In genomic region chr3:195771651-195772300, GRCh38 we compare ENCODE assay signal across 35 cellular contexts. TPM values are rescaled to one million over a fixed set of nuclear protein-coding genes. Genes with fewer than 3 reads are reported as not detected.
DNase-seq lines count a peak whose midpoint lies in the region; ATAC-seq, FAIRE-seq and TF ChIP-seq lines count a peak whose summit lies in the region.
"Had no signal": no experiment of that assay in that cellular context is flagged by ENCODE, and none has a peak within 500 bp of the region (broad histone marks: within the 10 kb centered on the region; RNA-seq: fewer than 3 reads in every experiment).

No MANE protein-coding gene starts in this region.

- POLR2A ChIA-PET in activated CD8-positive, alpha-beta T cell treated with anti-CD3 and anti-CD28 coated beads for 36 hours (lab: Charles Lee): no interaction called here

- ATAC-seq in activated CD8-positive, alpha-beta memory T cell treated with anti-CD3 and anti-CD28 coated beads, Interleukin-2, amount 10 ng/mL, durations not matched to agents 7 days and 5 days: peak; percentile 13
- peak; percentile 38 for ATAC-seq in activated CD8-positive, alpha-beta T cell treated with anti-CD3 and anti-CD28 coated beads for 36 hours
- ATAC-seq in GM21737 (IDR thresholded peaks at IDR 0.05; ENCODE audit: unreplicated experiment): no peak
- ATAC-seq: gastrocnemius medialis; natural killer cell treated with Interleukin-12 subunit alpha and Interleukin-12 subunit beta and Interleukin-15 and Interleukin-18, amount 100 ng/mL, for 72 hours had no signal

- H3K36me3 Mint-ChIP-seq in activated CD8-positive, alpha-beta memory T cell treated with anti-CD3 and anti-CD28 coated beads, Interleukin-2, amount 10 ng/mL, durations not matched to agents 7 days and 5 days: no peaks in the 10 kb centered on the region
- H3K36me3 Mint-ChIP-seq in activated CD8-positive, alpha-beta T cell treated with anti-CD3 and anti-CD28 coated beads for 36 hours (ENCODE audit: low read depth): no peaks in the 10 kb centered on the region
- peaks cover 8% of the 10 kb centered on the region for H3K36me3 Mint-ChIP-seq in endothelial cell (ENCODE audit: low read depth, unreplicated experiment)
- H3K36me3 Mint-ChIP-seq: activated CD4-positive, alpha-beta memory T cell treated with anti-CD3 and anti-CD28 coated beads for 36 hours; CD4-positive, CD25-positive, alpha-beta regulatory T cell; natural killer cell treated with Interleukin-12 subunit alpha and Interleukin-12 subunit beta and Interleukin-15 and Interleukin-18, amount 100 ng/mL, for 72 hours; stimulated activated naive B cell treated with anti-CD40 and anti-IgM and Interleukin-4, amounts not matched to agents 10 μg/mL and 1 μg/mL and 100 μg/mL, for 72 hours had no signal

- H3K27ac Mint-ChIP-seq in activated CD8-positive, alpha-beta memory T cell treated with anti-CD3 and anti-CD28 coated beads, Interleukin-2, amount 10 ng/mL, durations not matched to agents 7 days and 5 days: peak overlapping the region; percentile 72
- peak overlapping the region; percentile 52 for H3K27ac Mint-ChIP-seq in activated CD8-positive, alpha-beta T cell treated with anti-CD3 and anti-CD28 coated beads for 36 hours
- H3K27ac Mint-ChIP-seq in endothelial cell (ENCODE audit: unreplicated experiment): no peak overlapping the region
- H3K27ac Mint-ChIP-seq: activated CD4-positive, alpha-beta memory T cell treated with anti-CD3 and anti-CD28 coated beads for 36 hours; CD4-positive, CD25-positive, alpha-beta regulatory T cell; dendritic cell treated with granulocyte-macrophage colony-stimulating factor and Interleukin-4, amounts not matched to agents 40 ng/mL and 50 ng/mL, for 4 days; natural killer cell treated with Interleukin-12 subunit alpha and Interleukin-12 subunit beta and Interleukin-15 and Interleukin-18, amount 100 ng/mL, for 72 hours had no signal

- H3K9ac ChIP-seq in kidney (ENCODE audit: low read length in 2 of 2): no peak overlapping the region

- no peak overlapping the region for H3K4me3 Mint-ChIP-seq in activated CD8-positive, alpha-beta memory T cell treated with anti-CD3 and anti-CD28 coated beads, Interleukin-2, amount 10 ng/mL, durations not matched to agents 7 days and 5 days
- peak overlapping the region; percentile 33 for H3K4me3 Mint-ChIP-seq in activated CD8-positive, alpha-beta T cell treated with anti-CD3 and anti-CD28 coated beads for 36 hours
- H3K4me3 Mint-ChIP-seq in endothelial cell (ENCODE audit: unreplicated experiment): no peak overlapping the region
- H3K4me3 Mint-ChIP-seq: activated CD4-positive, alpha-beta memory T cell treated with anti-CD3 and anti-CD28 coated beads for 36 hours; CD4-positive, CD25-positive, alpha-beta regulatory T cell; dendritic cell treated with granulocyte-macrophage colony-stimulating factor and Interleukin-4, amounts not matched to agents 40 ng/mL and 50 ng/mL, for 4 days; natural killer cell treated with Interleukin-12 subunit alpha and Interleukin-12 subunit beta and Interleukin-15 and Interleukin-18, amount 100 ng/mL, for 72 hours had no signal

- intact Hi-C loops in activated CD8-positive, alpha-beta T cell treated with anti-CD3 and anti-CD28 coated beads for 36 hours (cut with micrococcal nuclease): no loop called here
- intact Hi-C loops in kidney (cut with DNase I): no loop called here

- H3K4me1 ChIP-seq in kidney (ENCODE audit: control insufficient read depth in 1 of 2, insufficient read depth in 1 of 2, low read depth in 1 of 2, low read length in 2 of 2) (no peaks in the 10 kb centered on the region), suprapubic skin (no peaks in the 10 kb centered on the region)
- H3K4me1 ChIP-seq: gastrocnemius medialis, SJSA1, testis had no signal

- H3K9me3 ChIP-seq in kidney (ENCODE audit: control insufficient read depth in 1 of 2, low read length in 2 of 2): no peaks in the 10 kb centered on the region
- no peaks in the 10 kb centered on the region for H3K9me3 ChIP-seq in suprapubic skin
- H3K9me3 ChIP-seq: gastrocnemius medialis, SJSA1, testis had no signal

- no peak for DNase-seq in activated CD8-positive, alpha-beta memory T cell treated with anti-CD3 and anti-CD28 coated beads, Interleukin-2, amount 10 ng/mL, durations not matched to agents 7 days and 5 days
- no peak for DNase-seq in activated CD8-positive, alpha-beta memory T cell treated with anti-CD3 and anti-CD28 coated beads, Interleukin-2, amount 50 U/mL, for 4 hours
- no peak for DNase-seq in activated CD8-positive, alpha-beta T cell treated with anti-CD3 and anti-CD28 coated beads for 36 hours
- peak; percentile 46 for DNase-seq in kidney
- DNase-seq in suprapubic skin (ENCODE audit: low spot score in 2 of 2): peak; percentile 43 to 64
- DNase-seq in epidermal melanocyte (ENCODE audit: insufficient read length, low spot score): no peak
- DNase-seq in endothelial cell (ENCODE audit: low spot score): no peak
- DNase-seq: activated CD4-positive, alpha-beta memory T cell treated with anti-CD3 and anti-CD28 coated beads for 36 hours; activated CD4-positive, CD25-positive, alpha-beta regulatory T cell; activated effector memory CD4-positive, alpha-beta T cell treated with Interleukin-2 at 50 U/mL for 16 hours; AML-193; CD4-positive, CD25-positive, alpha-beta regulatory T cell; central memory CD4-positive, alpha-beta T cell; gastrocnemius medialis; GOT3; KG1; NCI-H1092 treated with DMSO at 0.1 percent for 48 hours; NCI-H187; NCI-H2171; stimulated activated naive B cell treated with anti-CD40 and anti-IgM and Interleukin-4, amounts not matched to agents 10 μg/mL and 1 μg/mL and 100 μg/mL, for 72 hours; testis had no signal

- no peaks in the 10 kb centered on the region for H3K27me3 Mint-ChIP-seq in activated CD8-positive, alpha-beta memory T cell treated with anti-CD3 and anti-CD28 coated beads, Interleukin-2, amount 10 ng/mL, durations not matched to agents 7 days and 5 days
- no peaks in the 10 kb centered on the region for H3K27me3 Mint-ChIP-seq in activated CD8-positive, alpha-beta T cell treated with anti-CD3 and anti-CD28 coated beads for 36 hours
- H3K27me3 Mint-ChIP-seq in endothelial cell (ENCODE audit: unreplicated experiment): peaks cover 8% of the 10 kb centered on the region
- H3K27me3 Mint-ChIP-seq: activated CD4-positive, alpha-beta memory T cell treated with anti-CD3 and anti-CD28 coated beads for 36 hours; CD4-positive, CD25-positive, alpha-beta regulatory T cell; natural killer cell treated with Interleukin-12 subunit alpha and Interleukin-12 subunit beta and Interleukin-15 and Interleukin-18, amount 100 ng/mL, for 72 hours had no signal

- TF ChIP-seq POLR2A in suprapubic skin (IDR thresholded peaks at IDR 0.05): no peak

- TF ChIP-seq EP300 in suprapubic skin (IDR thresholded peaks at IDR 0.05): no peak

- 86% methylated on average over 13 of the region's 14 CpGs for WGBS in suprapubic skin

- H3K4me3 ChIP-seq in kidney (ENCODE audit: low read length in 2 of 2): no peak overlapping the region
- no peak overlapping the region for H3K4me3 ChIP-seq in suprapubic skin
- H3K4me3 ChIP-seq: gastrocnemius medialis, lung, SJSA1, testis had no signal

- peaks cover 6% of the 10 kb centered on the region for H3K9me3 Mint-ChIP-seq in activated CD8-positive, alpha-beta memory T cell treated with anti-CD3 and anti-CD28 coated beads, Interleukin-2, amount 10 ng/mL, durations not matched to agents 7 days and 5 days (ENCODE audit: low read depth)
- H3K9me3 Mint-ChIP-seq in activated CD8-positive, alpha-beta T cell treated with anti-CD3 and anti-CD28 coated beads for 36 hours: no peaks in the 10 kb centered on the region
- H3K9me3 Mint-ChIP-seq in endothelial cell (ENCODE audit: unreplicated experiment): no peaks in the 10 kb centered on the region
- H3K9me3 Mint-ChIP-seq: activated CD4-positive, alpha-beta memory T cell treated with anti-CD3 and anti-CD28 coated beads for 36 hours; dendritic cell treated with granulocyte-macrophage colony-stimulating factor and Interleukin-4, amounts not matched to agents 40 ng/mL and 50 ng/mL, for 4 days; natural killer cell treated with Interleukin-12 subunit alpha and Interleukin-12 subunit beta and Interleukin-15 and Interleukin-18, amount 100 ng/mL, for 72 hours had no signal

- no peak for TF ChIP-seq CTCF in activated CD8-positive, alpha-beta T cell treated with anti-CD3 and anti-CD28 coated beads for 36 hours (IDR thresholded peaks at IDR 0.05)
- TF ChIP-seq CTCF in kidney (IDR thresholded peaks at IDR 0.05; ENCODE audit: borderline replicate concordance, extremely low read depth, insufficient read depth): no peak
- no peak for TF ChIP-seq CTCF in suprapubic skin (IDR thresholded peaks at IDR 0.05)
- TF ChIP-seq CTCF in endothelial cell (IDR thresholded peaks at IDR 0.05; ENCODE audit: unreplicated experiment): no peak

- FAIRE-seq in kidney (lab: Jason Lieb, UNC): no peak
- FAIRE-seq: TTC549 had no signal

- H3K4me1 Mint-ChIP-seq in activated CD8-positive, alpha-beta memory T cell treated with anti-CD3 and anti-CD28 coated beads, Interleukin-2, amount 10 ng/mL, durations not matched to agents 7 days and 5 days: no peaks in the 10 kb centered on the region
- H3K4me1 Mint-ChIP-seq in activated CD8-positive, alpha-beta T cell treated with anti-CD3 and anti-CD28 coated beads for 36 hours (ENCODE audit: low read depth): no peaks in the 10 kb centered on the region
- no peaks in the 10 kb centered on the region for H3K4me1 Mint-ChIP-seq in endothelial cell (ENCODE audit: unreplicated experiment)
- H3K4me1 Mint-ChIP-seq: CD4-positive, CD25-positive, alpha-beta regulatory T cell; stimulated activated naive B cell treated with anti-CD40 and anti-IgM and Interleukin-4, amounts not matched to agents 10 μg/mL and 1 μg/mL and 100 μg/mL, for 72 hours had no signal

- peaks cover 8% of the 10 kb centered on the region for H3K27me3 ChIP-seq in suprapubic skin
- H3K27me3 ChIP-seq: gastrocnemius medialis, SJSA1, testis had no signal

- H3K36me3 ChIP-seq in kidney (ENCODE audit: control insufficient read depth in 1 of 2, insufficient read depth in 2 of 2, low read length in 2 of 2) (no peaks in the 10 kb centered on the region), suprapubic skin (no peaks in the 10 kb centered on the region)
- H3K36me3 ChIP-seq: gastrocnemius medialis, SJSA1 had no signal

- CTCF ChIA-PET in activated CD8-positive, alpha-beta memory T cell treated with anti-CD3 and anti-CD28 coated beads, Interleukin-2, amount 10 ng/mL, durations not matched to agents 7 days and 5 days (lab: Charles Lee): interaction anchor here (0.7 kb wide), 1 partner anchor 88 kb away, joined by 3 read pairs; no protein-coding TSS in a partner anchor
- CTCF ChIA-PET in activated CD8-positive, alpha-beta T cell treated with anti-CD3 and anti-CD28 coated beads for 36 hours (lab: Charles Lee): no interaction called here

- H3K27ac ChIP-seq in kidney (ENCODE audit: low read depth in 2 of 2, low read length in 2 of 2) (no peak overlapping the region), suprapubic skin (no peak overlapping the region)
- H3K27ac ChIP-seq: gastrocnemius medialis, SJSA1, testis had no signal

RNA-seq across cellular contexts. Expression of gene MUC4, which starts 40.0 kb away (rescaled TPM):
- total RNA-seq in activated CD8-positive, alpha-beta memory T cell treated with anti-CD3 and anti-CD28 coated beads, Interleukin-2, amount 10 ng/mL, durations not matched to agents 7 days and 5 days: under 1 TPM; 0.03 to 0.26 TPM
- under 1 TPM; 0.20 to 0.31 TPM for total RNA-seq in activated CD8-positive, alpha-beta T cell treated with anti-CD3 and anti-CD28 coated beads for 36 hours
- total RNA-seq in kidney: 0.19 TPM
- not detected for polyA plus RNA-seq in kidney (ENCODE audit: insufficient read depth, low read depth, low replicate concordance)
- not detected for total RNA-seq in suprapubic skin
- 0.05 TPM for total RNA-seq in endothelial cell (ENCODE audit: unreplicated experiment)
- total RNA-seq: A673; CD4-positive, CD25-positive, alpha-beta regulatory T cell; Daoy; fibroblast of lung; MCF 10A; NCI-H460; osteocyte; RPMI7951; SJSA1 had no signal
- polyA plus RNA-seq: CD4-positive, CD25-positive, alpha-beta regulatory T cell; fibroblast of lung; urinary bladder had no signal

RNA-seq across cellular contexts. Expression of gene MUC20, which starts 51.0 kb away (rescaled TPM):
- 1 to 10 TPM in 1 of 2 experiments, under 1 TPM in 1; 0.85 to 1.9 TPM for total RNA-seq in activated CD8-positive, alpha-beta memory T cell treated with anti-CD3 and anti-CD28 coated beads, Interleukin-2, amount 10 ng/mL, durations not matched to agents 7 days and 5 days
- total RNA-seq in activated CD8-positive, alpha-beta T cell treated with anti-CD3 and anti-CD28 coated beads for 36 hours: under 1 TPM; 0.20 to 0.65 TPM
- total RNA-seq in kidney (42.6 TPM), suprapubic skin (10 to 100 TPM in 1 of 4 donors, 1 to 10 TPM in 1, under 1 TPM in 2; 0.26 to 53.4 (median 2.8) TPM), endothelial cell (ENCODE audit: unreplicated experiment) (0.21 TPM)
- polyA plus RNA-seq in kidney (ENCODE audit: insufficient read depth, low read depth, low replicate concordance): 53.3 TPM
- total RNA-seq: Daoy, RPMI7951, SJSA1 had no signal

Comparison
In these comparisons a context has a peak if more than half of its experiments do, and no peak if none do; other contexts are left out.
1. DNase-seq: peak in kidney (single experiment) and suprapubic skin (2 of 2); none in activated CD8-positive, alpha-beta memory T cell treated with anti-CD3 and anti-CD28 coated beads, Interleukin-2, amount 10 ng/mL, durations not matched to agents 7 days and 5 days (single experiment), activated CD8-positive, alpha-beta memory T cell treated with anti-CD3 and anti-CD28 coated beads, Interleukin-2, amount 50 U/mL, for 4 hours (single experiment), activated CD8-positive, alpha-beta T cell treated with anti-CD3 and anti-CD28 coated beads for 36 hours (single experiment), epidermal melanocyte (single experiment) and endothelial cell (single experiment).